Comparison of ENCODE assay signal across 8 cellular contexts in genomic region chr14:44803239-44803905, GRCh38.
DNase-seq lines count a peak whose midpoint lies in the region; ATAC-seq, FAIRE-seq and TF ChIP-seq lines count a peak whose summit lies in the region.

No MANE protein-coding gene starts in this region.

- no peaks in the 10 kb centered on the region for H3K9me3 ChIP-seq in DND-41 (ENCODE audit: insufficient read depth, low read length, severe bottlenecking)
- no peaks in the 10 kb centered on the region for H3K9me3 ChIP-seq in HepG2 (ENCODE audit: low read length)

- H3K36me3 ChIP-seq in DND-41 (ENCODE audit: insufficient read depth, low read length) = no peaks in the 10 kb centered on the region
- no peaks in the 10 kb centered on the region for H3K36me3 ChIP-seq in HepG2 (replicated peaks in 1 of 2; ENCODE audit: control insufficient read depth in 1 of 2, insufficient read depth in 2 of 2, low read length in 2 of 2)

- TF ChIP-seq POLR2A in HepG2 (IDR thresholded peaks at IDR 0.05; ENCODE audit: insufficient read depth in 1 of 2, low read depth in 2 of 2, low read length in 2 of 2) = no peak

- no peak overlapping the region for H3K27ac ChIP-seq in DND-41 (ENCODE audit: low read length)
- no peak overlapping the region for H3K27ac ChIP-seq in HepG2 (ENCODE audit: extremely low read length, insufficient read depth, low read length)

- CTCF ChIA-PET in HepG2 (lab: Yijun Ruan, JAX; ENCODE audit: low intra/inter-chr PET ratio, low total read pairs) = no interaction called here
- CTCF ChIA-PET in activated CD4-positive, alpha-beta memory T cell treated with anti-CD3 and anti-CD28 coated beads for 36 hours (lab: Charles Lee) = interaction anchor here (0.9 to 1.3 kb wide), 3 partner anchors 9 to 43 kb away, joined by 3 to 5 read pairs (median 4); no protein-coding TSS in a partner anchor

- no peak overlapping the region for H3K9ac ChIP-seq in DND-41 (ENCODE audit: low read depth, low read length)
- no peak overlapping the region for H3K9ac ChIP-seq in HepG2 (ENCODE audit: insufficient read depth, low read depth, low read length)

- no peaks in the 10 kb centered on the region for H4K20me1 ChIP-seq in DND-41 (ENCODE audit: insufficient read depth, low read length)
- no peaks in the 10 kb centered on the region for H4K20me1 ChIP-seq in HepG2 (ENCODE audit: insufficient read depth, low read length)

- DNase-seq in DND-41 (no peak), GM20000 (ENCODE audit: low spot score) (peak; percentile 54), NCI-H774 (lab: John Stamatoyannopoulos, UW) (peak; percentile 47), chondrocyte (ENCODE audit: low spot score) (no peak), HepG2 (ENCODE audit: low spot score) (peak; percentile 35)
- no peak for DNase-seq in stimulated activated CD4-positive, alpha-beta T cell treated with anti-CD3 and anti-CD28 coated beads, Interleukin-4, amount 100 ng/mL, for 1 hour
- no peak for DNase-seq in activated CD4-positive, alpha-beta memory T cell treated with anti-CD3 and anti-CD28 coated beads for 36 hours

- POLR2A ChIA-PET in HepG2 (lab: Yijun Ruan, JAX) = no interaction called here
- POLR2A ChIA-PET in activated CD4-positive, alpha-beta memory T cell treated with anti-CD3 and anti-CD28 coated beads for 36 hours (lab: Charles Lee) = no interaction called here

- TF ChIP-seq EP300 in HepG2 (IDR thresholded peaks at IDR 0.05; ENCODE audit: low read depth in 2 of 2, low read length in 2 of 2) (no peak), HepG2 (CRISPR knock-in tag; IDR thresholded peaks at IDR 0.05; ENCODE audit: borderline replicate concordance) (no peak)

- H3K27me3 ChIP-seq in DND-41 (ENCODE audit: insufficient read depth, low read length, poor library complexity) (no peaks in the 10 kb centered on the region), HepG2 (ENCODE audit: control insufficient read depth in 1 of 2, insufficient read depth in 2 of 2, low read length in 2 of 2) (no peaks in the 10 kb centered on the region)

- H2AFZ ChIP-seq in DND-41 (ENCODE audit: low read depth, low read length) (no peak overlapping the region), HepG2 (ENCODE audit: low read length) (no peak overlapping the region)

- no peak overlapping the region for H3K4me3 ChIP-seq in DND-41 (ENCODE audit: low read depth in 1 of 2, low read length in 2 of 2)
- no peak overlapping the region for H3K4me3 ChIP-seq in HepG2 (replicated peaks in 1 of 3; ENCODE audit: insufficient read depth in 1 of 3, low read depth in 2 of 3, low read length in 3 of 3)

- no peak overlapping the region for H3K27ac Mint-ChIP-seq in chondrocyte (ENCODE audit: unreplicated experiment)
- H3K27ac Mint-ChIP-seq in activated CD4-positive, alpha-beta memory T cell treated with anti-CD3 and anti-CD28 coated beads for 36 hours = no peak overlapping the region

- peak; percentile 42 for FAIRE-seq in HepG2 (lab: Jason Lieb, UNC)

- no peak overlapping the region for H3K4me3 Mint-ChIP-seq in chondrocyte (ENCODE audit: unreplicated experiment)
- H3K4me3 Mint-ChIP-seq in activated CD4-positive, alpha-beta memory T cell treated with anti-CD3 and anti-CD28 coated beads for 36 hours = no peak overlapping the region

- peak; percentile 82 for ATAC-seq in DND-41 (ENCODE audit: insufficient read depth, low read depth)
- ATAC-seq in HG03575 (IDR thresholded peaks at IDR 0.05; ENCODE audit: extremely low read depth, insufficient number of reproducible peaks, low FRiP score, unreplicated experiment) = peak; percentile 90
- peak; percentile 92 for ATAC-seq in HepG2

- no peaks in the 10 kb centered on the region for H3K36me3 Mint-ChIP-seq in chondrocyte (ENCODE audit: low read depth)
- H3K36me3 Mint-ChIP-seq in activated CD4-positive, alpha-beta memory T cell treated with anti-CD3 and anti-CD28 coated beads for 36 hours = no peaks in the 10 kb centered on the region

- H3K79me2 ChIP-seq in DND-41 (ENCODE audit: insufficient read depth, low read length) (no peaks in the 10 kb centered on the region), HepG2 (ENCODE audit: insufficient read depth, low read length) (no peaks in the 10 kb centered on the region)

- WGBS in HepG2 (ENCODE audit: low lambda C conversion rate) = 0% methylated on average over 1 of the region's 1 CpG

- H3K27me3 Mint-ChIP-seq in chondrocyte (ENCODE audit: low read depth) = peaks cover 14% of the 10 kb centered on the region
- H3K27me3 Mint-ChIP-seq in activated CD4-positive, alpha-beta memory T cell treated with anti-CD3 and anti-CD28 coated beads for 36 hours = peaks cover 4% of the 10 kb centered on the region

- no TSS peak for BruUV-seq in HepG2 (replicated peaks; lab: Mats Ljungman, UMichigan)

- peak; percentile 31; the same call in 1 of the 2 replicates for TF ChIP-seq RAD21 in HepG2 (CRISPR knock-in tag; IDR thresholded peaks at IDR 0.05)

- H3K4me2 ChIP-seq in DND-41 (ENCODE audit: insufficient read depth, low read length) (no peak overlapping the region), HepG2 (ENCODE audit: low read depth, low read length) (no peak overlapping the region)

- in situ Hi-C loops in HepG2 (cut with HindIII; ENCODE audit: extremely low pct_ligation_motif_present, low pct_unique_long_range_greater_than_20kb) = loop anchor here (25.0 kb wide), 1 partner anchor 1291 kb away; no protein-coding TSS in a partner anchor

- H3K4me1 Mint-ChIP-seq in chondrocyte (ENCODE audit: low read depth) = no peaks in the 10 kb centered on the region
- H3K4me1 Mint-ChIP-seq in activated CD4-positive, alpha-beta memory T cell treated with anti-CD3 and anti-CD28 coated beads for 36 hours (ENCODE audit: low read depth) = no peaks in the 10 kb centered on the region

- H3K4me1 ChIP-seq in DND-41 (ENCODE audit: insufficient read depth, low read length) (no peaks in the 10 kb centered on the region), HepG2 (ENCODE audit: insufficient read depth, low read length) (no peaks in the 10 kb centered on the region)

- no peaks in the 10 kb centered on the region for H3K9me3 Mint-ChIP-seq in chondrocyte (ENCODE audit: low read depth)
- no peaks in the 10 kb centered on the region for H3K9me3 Mint-ChIP-seq in activated CD4-positive, alpha-beta memory T cell treated with anti-CD3 and anti-CD28 coated beads for 36 hours

- TF ChIP-seq CTCF in DND-41 (IDR thresholded peaks at IDR 0.05; ENCODE audit: borderline replicate concordance, extremely low read depth, low read length, poor library complexity, severe bottlenecking) (peak; percentile 71), GM20000 (IDR thresholded peaks at IDR 0.05; ENCODE audit: extremely low read depth, missing control alignments) (no peak), chondrocyte (IDR thresholded peaks at IDR 0.05) (peak; percentile 91), HepG2 (CRISPR knock-in tag; IDR thresholded peaks at IDR 0.05) (peak; percentile 76)

- intact Hi-C loops in HepG2 (cut with micrococcal nuclease; ENCODE audit: unreplicated experiment) = loop anchor here (5.0 to 10.0 kb wide), 2 partner anchors 656 to 1299 kb away; no protein-coding TSS in a partner anchor
- intact Hi-C loops in activated CD4-positive, alpha-beta memory T cell treated with anti-CD3 and anti-CD28 coated beads for 36 hours (cut with micrococcal nuclease) = no loop called here

TF ChIP-seq in HepG2, 621 proteins besides CTCF, POLR2A, EP300 and RAD21:
- TF ChIP-seq ZNF382 (CRISPR knock-in tag; IDR thresholded peaks at IDR 0.05; ENCODE audit: borderline replicate concordance) = no peak
- TF ChIP-seq STAG1 (CRISPR knock-in tag; IDR thresholded peaks at IDR 0.05) = peak; percentile 88
- 0 out of 2 replicates have a peak, but pooled peaks have one; percentile 22 for TF ChIP-seq ZNF3 (CRISPR knock-in tag; IDR thresholded peaks at IDR 0.05)
- no peak for TF ChIP-seq FOXP1 (IDR thresholded peaks at IDR 0.05)
- TF ChIP-seq FOXP1 (CRISPR knock-in tag; IDR thresholded peaks at IDR 0.05) = no peak
- peak; percentile 61 for TF ChIP-seq SMC3 (IDR thresholded peaks at IDR 0.05; ENCODE audit: low read length)

Comparison
In these comparisons a context has a peak if more than half of its experiments do, and no peak if none do; other contexts are left out.
1. DNase-seq: peak in GM20000 (single experiment), NCI-H774 (single experiment) and HepG2 (single experiment); none in DND-41 (single experiment), chondrocyte (single experiment), stimulated activated CD4-positive, alpha-beta T cell treated with anti-CD3 and anti-CD28 coated beads, Interleukin-4, amount 100 ng/mL, for 1 hour (single experiment) and activated CD4-positive, alpha-beta memory T cell treated with anti-CD3 and anti-CD28 coated beads for 36 hours (single experiment).
2. Peak in every context shown above with its lines, with median percentiles within 50 percentile points of each other: ATAC-seq.